In the genomic region with DNA sequence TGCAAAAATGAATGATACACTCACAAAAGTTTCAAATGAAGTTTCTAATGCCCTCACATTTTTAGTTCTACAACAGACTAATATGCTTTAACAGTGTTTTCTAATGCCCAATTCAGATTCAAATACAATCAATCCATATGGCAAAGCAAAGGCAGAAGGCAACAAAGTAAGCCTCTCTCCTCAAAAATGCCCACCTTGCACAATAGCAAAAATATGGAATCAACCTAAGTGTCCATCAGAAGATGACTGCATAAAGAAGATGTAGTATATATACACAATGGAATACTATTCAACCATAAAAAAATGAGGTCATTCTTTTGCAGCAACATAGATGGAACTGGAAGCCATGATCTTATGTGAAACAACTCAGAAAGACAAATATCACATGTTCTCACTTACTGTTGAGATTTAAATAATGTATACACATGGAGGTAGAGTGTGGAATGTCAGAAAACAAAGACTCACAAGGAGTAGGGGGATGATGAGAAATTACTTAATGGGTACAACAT, we compare ENCODE assay signal across 1 cellular context.
TF ChIP-seq lines count a peak whose summit lies in the region.

No MANE protein-coding gene starts in this region.

TF ChIP-seq in HepG2, 621 proteins besides CTCF, POLR2A, EP300 and RAD21 (continued from another document):
- TF ChIP-seq, protein P1, sequence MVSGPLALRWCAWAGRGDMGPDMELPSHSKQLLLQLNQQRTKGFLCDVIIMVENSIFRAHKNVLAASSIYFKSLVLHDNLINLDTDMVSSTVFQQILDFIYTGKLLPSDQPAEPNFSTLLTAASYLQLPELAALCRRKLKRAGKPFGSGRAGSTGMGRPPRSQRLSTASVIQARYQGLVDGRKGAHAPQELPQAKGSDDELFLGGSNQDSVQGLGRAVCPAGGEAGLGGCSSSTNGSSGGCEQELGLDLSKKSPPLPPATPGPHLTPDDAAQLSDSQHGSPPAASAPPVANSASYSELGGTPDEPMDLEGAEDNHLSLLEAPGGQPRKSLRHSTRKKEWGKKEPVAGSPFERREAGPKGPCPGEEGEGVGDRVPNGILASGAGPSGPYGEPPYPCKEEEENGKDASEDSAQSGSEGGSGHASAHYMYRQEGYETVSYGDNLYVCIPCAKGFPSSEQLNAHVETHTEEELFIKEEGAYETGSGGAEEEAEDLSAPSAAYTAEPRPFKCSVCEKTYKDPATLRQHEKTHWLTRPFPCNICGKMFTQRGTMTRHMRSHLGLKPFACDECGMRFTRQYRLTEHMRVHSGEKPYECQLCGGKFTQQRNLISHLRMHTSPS (CRISPR knock-in tag; IDR thresholded peaks at IDR 0.05; ENCODE audit: low read depth) = no peak
- TF ChIP-seq SP5 (CRISPR knock-in tag; IDR thresholded peaks at IDR 0.05; ENCODE audit: borderline replicate concordance, low read depth) (no peak), KDM6A (CRISPR knock-in tag; IDR thresholded peaks at IDR 0.05; ENCODE audit: low read depth) (no peak)
